ENCODE assay signal across 21 cellular contexts in the genomic region with DNA sequence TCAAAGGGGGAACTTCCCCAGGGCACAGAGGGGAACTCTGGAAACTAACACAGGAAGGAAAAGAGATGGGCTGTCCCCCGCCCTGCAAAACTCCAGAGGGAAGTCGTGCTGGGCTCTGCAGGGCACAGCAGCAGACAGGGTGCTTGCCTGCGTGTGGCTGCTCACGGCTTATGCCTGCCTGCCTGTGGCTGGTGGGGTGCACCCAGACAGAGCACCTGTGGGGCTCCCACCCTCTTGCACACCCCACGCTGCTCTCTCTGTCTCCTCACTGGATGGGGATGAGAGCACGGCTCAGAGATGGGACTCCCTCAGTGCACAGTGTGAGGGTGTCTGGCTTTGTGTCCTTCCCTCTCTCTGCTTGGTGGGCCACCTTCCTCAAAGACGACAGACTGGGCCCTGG. TPM values are rescaled to one million over a fixed set of nuclear protein-coding genes. Genes with fewer than 3 reads are reported as not detected.
DNase-seq lines count a peak whose midpoint lies in the region; TF ChIP-seq lines count a peak whose summit lies in the region.
"Had no signal": no experiment of that assay in that cellular context is flagged by ENCODE, and none has a peak within 500 bp of the region (broad histone marks: within the 10 kb centered on the region; RNA-seq: fewer than 3 reads in every experiment).

No MANE protein-coding gene starts in this region.

- no peak overlapping the region for H3K4ac ChIP-seq in H9 (ENCODE audit: low read depth, low read length)

- H3K9me3 Mint-ChIP-seq in CD14-positive monocyte (peaks cover 0 to 2% (median 0%) of the 10 kb centered on the region in 7 donors), H9 (no peaks in the 10 kb centered on the region), endothelial cell (ENCODE audit: unreplicated experiment) (no peaks in the 10 kb centered on the region), nephron progenitor cell (no peaks in the 10 kb centered on the region)
- H3K9me3 Mint-ChIP-seq: activated naive CD8-positive, alpha-beta T cell treated with anti-CD3 and anti-CD28 coated beads, Interleukin-2, amount 10 ng/mL, durations not matched to agents 7 days and 5 days; naive thymus-derived CD8-positive, alpha-beta T cell had no signal

- H3K23me2 ChIP-seq in H9 (ENCODE audit: insufficient read length, low read depth, low read length, poor library complexity, severe bottlenecking), result no peaks in the 10 kb centered on the region

- H4K20me1 ChIP-seq in H9 (ENCODE audit: control insufficient read depth, insufficient read depth, insufficient read length), result no peaks in the 10 kb centered on the region

- intact Hi-C loops in CD14-positive monocyte (cut with micrococcal nuclease), result no loop called here

- H4K5ac ChIP-seq in H9 (ENCODE audit: insufficient read length, low read depth, low read length), result no peak overlapping the region

- H3K14ac ChIP-seq in H9 (ENCODE audit: insufficient read depth, low read length), result no peak overlapping the region

- H2BK5ac ChIP-seq in H9 (ENCODE audit: insufficient read length, low read length), result no peak overlapping the region

- H3K56ac ChIP-seq in H9 (ENCODE audit: insufficient read length, low read depth, low read length), result no peak overlapping the region

- no peak overlapping the region for H4K91ac ChIP-seq in H9 (ENCODE audit: insufficient read length, low read depth, low read length)

- no peak overlapping the region for H2AK5ac ChIP-seq in H9 (ENCODE audit: insufficient read length, low read length)

- no peak overlapping the region for H2BK12ac ChIP-seq in H9 (ENCODE audit: insufficient read length, low read depth, low read length)

- peaks cover 22% of the 10 kb centered on the region; the same call in 1 of the 2 replicates for H3K4me1 ChIP-seq in H9 (ENCODE audit: insufficient read depth, low read length)

- H3K79me1 ChIP-seq in H9 (ENCODE audit: insufficient read depth, low read depth, low read length, poor library complexity, severe bottlenecking), result no peaks in the 10 kb centered on the region

- H2BK120ac ChIP-seq in H9 (ENCODE audit: low read depth, low read length, poor library complexity, severe bottlenecking), result no peak overlapping the region

- no peak overlapping the region for H3K4me2 ChIP-seq in H9 (ENCODE audit: insufficient read depth, insufficient read length, low read length)

- H3K27ac ChIP-seq in H9 (ENCODE audit: insufficient read length, low read depth, low read length), result no peak overlapping the region
- H3K27ac ChIP-seq: heart right ventricle, thoracic aorta had no signal

- no peaks in the 10 kb centered on the region for H3K79me2 ChIP-seq in H9 (ENCODE audit: insufficient read depth, low read length)

- no peak overlapping the region for H2BK20ac ChIP-seq in H9 (ENCODE audit: low read depth, low read length, poor library complexity, severe bottlenecking)

- H2AFZ ChIP-seq in H9 (ENCODE audit: low read length), result no peak overlapping the region

- H3K9ac ChIP-seq in H9 (ENCODE audit: extremely low read depth, insufficient read length, low read length), result no peak overlapping the region

- H3K9me3 ChIP-seq in H9 (ENCODE audit: control insufficient read depth, low read depth, low read length), result no peaks in the 10 kb centered on the region
- H3K9me3 ChIP-seq: heart right ventricle, thoracic aorta had no signal

- H3K4me1 Mint-ChIP-seq in CD14-positive monocyte (peaks cover 33% of the 10 kb centered on the region), H9 (peaks cover 75 to 82% of the 10 kb centered on the region in 2 experiments), endothelial cell (ENCODE audit: unreplicated experiment) (peaks cover 37% of the 10 kb centered on the region), nephron progenitor cell (peaks cover 91% of the 10 kb centered on the region)

- H4K8ac ChIP-seq in H9 (replicated peaks; ENCODE audit: insufficient read length, low read depth, low read length), result no peak overlapping the region

- no CpG with 5 or more reads among the region's 7 CpGs for WGBS in H9 (ENCODE audit: extremely low coverage, insufficient read length, low lambda C conversion rate)

- H2BK15ac ChIP-seq in H9 (ENCODE audit: low read depth, low read length), result no peak overlapping the region

- H3K23ac ChIP-seq in H9 (ENCODE audit: insufficient read length, low read depth, low read length), result no peak overlapping the region

- no peaks in the 10 kb centered on the region; the same call in 1 of the 2 replicates for H3K27me3 ChIP-seq in H9 (ENCODE audit: insufficient read depth, low read length)

- H3K18ac ChIP-seq in H9 (ENCODE audit: insufficient read length, low read depth, low read length), result no peak overlapping the region

- DNase-seq in CD14-positive monocyte (ENCODE audit: low spot score), result no peak
- peak; percentile 38 for DNase-seq in H9
- no peak for DNase-seq in endothelial cell (ENCODE audit: low spot score)
- no peak for DNase-seq in nephron progenitor cell
- no peak for DNase-seq in activated naive CD4-positive, alpha-beta T cell (lab: John Stamatoyannopoulos, UW)
- no peak for DNase-seq in activated CD4-positive, alpha-beta T cell treated with anti-CD3 and anti-CD28 coated beads, Interleukin-2, amount 50 U/mL, for 48 hours
- no peak for DNase-seq in MV-4-11 (lab: John Stamatoyannopoulos, UW)
- no peak for DNase-seq in activated CD4-positive, alpha-beta T cell treated with anti-CD3 and anti-CD28 coated beads for 1 hour
- DNase-seq: activated CD4-positive, CD25-positive, alpha-beta regulatory T cell; activated naive CD8-positive, alpha-beta T cell treated with anti-CD3 and anti-CD28 coated beads, Interleukin-2, amount 10 ng/mL, durations not matched to agents 7 days and 5 days; heart right ventricle; naive thymus-derived CD8-positive, alpha-beta T cell; NCI-H1092; NCI-H2029 treated with DMSO at 0.1 percent for 48 hours; SHP77 treated with DMSO at 0.1 percent for 48 hours; T-helper 2 cell had no signal

- H3K27me3 Mint-ChIP-seq in CD14-positive monocyte (ENCODE audit: low read depth in 3 of 3) (peaks cover 9 to 28% (median 19%) of the 10 kb centered on the region in 3 donors), H9 (ENCODE audit: low read depth) (peaks cover 23% of the 10 kb centered on the region), endothelial cell (ENCODE audit: unreplicated experiment) (peaks cover 28% of the 10 kb centered on the region), nephron progenitor cell (ENCODE audit: low read depth, poor library complexity) (peaks cover 25% of the 10 kb centered on the region)

- H3K36me3 Mint-ChIP-seq in CD14-positive monocyte (peaks cover 0 to 5% of the 10 kb centered on the region in 2 donors), H9 (ENCODE audit: insufficient read depth in 1 of 3, low read depth in 3 of 3) (no peaks in the 10 kb centered on the region), endothelial cell (ENCODE audit: low read depth, unreplicated experiment) (peaks cover 8% of the 10 kb centered on the region), nephron progenitor cell (ENCODE audit: low read depth) (no peaks in the 10 kb centered on the region)
- H3K36me3 Mint-ChIP-seq: activated naive CD8-positive, alpha-beta T cell treated with anti-CD3 and anti-CD28 coated beads, Interleukin-2, amount 10 ng/mL, durations not matched to agents 7 days and 5 days; brain; naive thymus-derived CD8-positive, alpha-beta T cell had no signal

- H3K27ac Mint-ChIP-seq in CD14-positive monocyte (peak overlapping the region in 6 of 7 donors; percentile 38 to 84 (median 73)), H9 (peak overlapping the region; percentile 70 to 92 (median 89); a peak in 4 of 7 replicates), endothelial cell (ENCODE audit: unreplicated experiment) (peak overlapping the region; percentile 81), nephron progenitor cell (no peak overlapping the region)
- H3K27ac Mint-ChIP-seq: activated naive CD8-positive, alpha-beta T cell treated with anti-CD3 and anti-CD28 coated beads, Interleukin-2, amount 10 ng/mL, durations not matched to agents 7 days and 5 days; brain had no signal

- TF ChIP-seq CTCF in CD14-positive monocyte (IDR thresholded peaks at IDR 0.05) (no peak), H9 (conservative IDR thresholded peaks at IDR 0.05) (no peak), endothelial cell (IDR thresholded peaks at IDR 0.05; ENCODE audit: unreplicated experiment) (no peak), nephron progenitor cell (IDR thresholded peaks at IDR 0.05) (no peak)

- H3T11ph ChIP-seq in H9 (ENCODE audit: low read length), result no peak overlapping the region

- H3K4me3 Mint-ChIP-seq in CD14-positive monocyte, result peak overlapping the region in 1 of 2 donors; percentile 85
- peak overlapping the region in 1 of 2 experiments; percentile 23; a peak in 1 of 5 replicates for H3K4me3 Mint-ChIP-seq in H9
- no peak overlapping the region for H3K4me3 Mint-ChIP-seq in endothelial cell (ENCODE audit: unreplicated experiment)
- peak overlapping the region; percentile 5 for H3K4me3 Mint-ChIP-seq in nephron progenitor cell
- H3K4me3 Mint-ChIP-seq: activated naive CD8-positive, alpha-beta T cell treated with anti-CD3 and anti-CD28 coated beads, Interleukin-2, amount 10 ng/mL, durations not matched to agents 7 days and 5 days; brain; naive thymus-derived CD8-positive, alpha-beta T cell had no signal

RNA-seq across cellular contexts. Expression of a gene that starts 13.5 kb away (rescaled TPM):
- polyA plus RNA-seq in CD14-positive monocyte, result under 1 TPM in 1 of 2 donors, not detected in 1; 0.26 TPM
- 0.75 and 0.96 TPM in 2 replicates for total RNA-seq in H9 (2021)
- total RNA-seq in endothelial cell (ENCODE audit: unreplicated experiment), result not detected
- total RNA-seq: activated naive CD8-positive, alpha-beta T cell treated with anti-CD3 and anti-CD28 coated beads, Interleukin-2, amount 10 ng/mL, durations not matched to agents 7 days and 5 days; heart right ventricle; lung; naive thymus-derived CD8-positive, alpha-beta T cell; NCI-H460; pulmonary artery endothelial cell; thoracic aorta had no signal
- polyA plus RNA-seq: heart right ventricle; naive thymus-derived CD8-positive, alpha-beta T cell had no signal

RNA-seq across cellular contexts. Expression of a gene that starts 25.1 kb away (rescaled TPM):
- 1 to 10 TPM; 4.8 to 6.3 TPM for polyA plus RNA-seq in CD14-positive monocyte
- total RNA-seq in H9 (2021), result 36.3 and 36.4 TPM in 2 replicates
- 52.3 TPM for total RNA-seq in endothelial cell (ENCODE audit: unreplicated experiment)
